Comparison of ENCODE assay signal across 1 cellular context in the genomic region with DNA sequence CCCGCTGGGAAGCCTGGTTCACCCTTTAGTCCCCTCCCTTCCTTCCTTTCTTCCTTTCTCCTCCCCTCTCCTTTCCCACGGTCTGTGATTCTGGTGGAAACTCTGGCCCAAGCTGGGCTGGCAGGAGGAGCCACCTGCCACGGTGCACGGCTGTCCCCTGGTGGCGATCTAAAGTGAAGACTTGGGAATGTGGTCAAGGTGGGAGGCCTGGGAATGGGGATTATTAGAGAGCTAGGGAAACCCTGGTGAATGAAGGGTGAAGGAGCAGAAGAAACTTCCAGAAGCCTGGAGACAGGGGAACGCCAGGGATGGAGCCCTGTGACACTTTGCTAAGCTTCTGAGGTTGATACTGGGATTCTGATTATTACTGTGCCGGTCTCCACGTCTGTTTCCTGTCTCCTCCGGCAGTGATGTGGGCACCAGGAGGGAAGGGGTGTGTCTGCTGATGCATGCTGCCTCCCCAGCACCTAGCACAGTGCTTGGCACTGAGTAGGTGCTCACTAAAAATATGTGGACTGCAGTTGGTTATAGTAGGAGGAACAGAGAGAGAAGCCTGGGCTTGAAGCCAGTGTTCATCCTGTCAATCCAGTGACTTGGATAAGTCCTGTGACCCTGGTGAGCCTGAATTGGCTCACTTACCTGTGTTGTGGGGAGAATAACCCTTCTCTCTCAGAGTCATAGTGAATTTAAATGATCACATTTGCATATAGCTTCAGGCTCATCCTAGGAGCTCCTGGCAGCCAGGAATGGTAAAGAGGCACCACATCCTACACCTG.
TF ChIP-seq lines count a peak whose summit lies in the region.

No MANE protein-coding gene starts in this region.

TF ChIP-seq in HepG2, 621 proteins besides CTCF, POLR2A, EP300 and RAD21 (continued from another document and continues in another):
- TF ChIP-seq HOMEZ (CRISPR knock-in tag; IDR thresholded peaks at IDR 0.05; ENCODE audit: low read depth) (0 out of 2 replicates have a peak, but pooled peaks have one; percentile 16), AHDC1 (CRISPR knock-in tag; IDR thresholded peaks at IDR 0.05; ENCODE audit: borderline replicate concordance) (no peak), PLRG1 (conservative IDR thresholded peaks at IDR 0.05) (no peak), E2F1 (CRISPR knock-in tag; IDR thresholded peaks at IDR 0.05) (no peak), ZKSCAN8 (CRISPR knock-in tag; IDR thresholded peaks at IDR 0.05; ENCODE audit: borderline replicate concordance) (peak; percentile 61; the same call in 1 of the 2 replicates), FOXO1 (CRISPR knock-in tag; IDR thresholded peaks at IDR 0.05) (peak; percentile 42; the same call in 1 of the 2 replicates), GATAD2A (CRISPR knock-in tag; IDR thresholded peaks at IDR 0.05) (peak; percentile 70; the same call in 1 of the 2 replicates), SNAPC2 (CRISPR knock-in tag; IDR thresholded peaks at IDR 0.05) (0 out of 2 replicates have a peak, but pooled peaks have one; percentile 29), SYNCRIP (IDR thresholded peaks at IDR 0.05; ENCODE audit: insufficient read depth, low read depth, low read length) (no peak), IRX3 (CRISPR knock-in tag; IDR thresholded peaks at IDR 0.05; ENCODE audit: borderline replicate concordance, low read depth) (peak; percentile 41; the same call in 1 of the 2 replicates), TBX3 (IDR thresholded peaks at IDR 0.05; ENCODE audit: borderline replicate concordance) (no peak), KLF6 (CRISPR knock-in tag; IDR thresholded peaks at IDR 0.05) (peak; percentile 64; the same call in 1 of the 2 replicates), ZSCAN31 (CRISPR knock-in tag; IDR thresholded peaks at IDR 0.05; ENCODE audit: low read depth) (peak; percentile 73; the same call in 1 of the 2 replicates), JDP2 (CRISPR knock-in tag; IDR thresholded peaks at IDR 0.05; ENCODE audit: borderline replicate concordance) (no peak), HMGXB4 (CRISPR knock-in tag; IDR thresholded peaks at IDR 0.05; ENCODE audit: borderline replicate concordance in 1 of 2, low read depth in 1 of 2) (peak; percentile 70 to 80; a peak in 3 of 4 replicates), MIXL1 (CRISPR knock-in tag; IDR thresholded peaks at IDR 0.05) (peak; percentile 78), MEF2D (CRISPR knock-in tag; IDR thresholded peaks at IDR 0.05) (no peak), SP4 (CRISPR knock-in tag; IDR thresholded peaks at IDR 0.05) (no peak; the same call in 1 of the 2 replicates), GATAD1 (CRISPR knock-in tag; IDR thresholded peaks at IDR 0.05) (peak; percentile 64; the same call in 1 of the 2 replicates), NONO (IDR thresholded peaks at IDR 0.05) (no peak), NONO (CRISPR knock-in tag; conservative IDR thresholded peaks at IDR 0.05) (peak; percentile 52; the same call in 1 of the 2 replicates), CBFB (CRISPR knock-in tag; IDR thresholded peaks at IDR 0.05) (0 out of 2 replicates have a peak, but pooled peaks have one; percentile 34), RXRB (CRISPR knock-in tag; IDR thresholded peaks at IDR 0.05; ENCODE audit: borderline replicate concordance) (peak; percentile 58; the same call in 1 of the 2 replicates), ZNF768 (CRISPR knock-in tag; IDR thresholded peaks at IDR 0.05) (peak; percentile 38; the same call in 1 of the 2 replicates), RORA (CRISPR knock-in tag; IDR thresholded peaks at IDR 0.05) (no peak), MAZ (IDR thresholded peaks at IDR 0.05; ENCODE audit: borderline replicate concordance, low read depth, low read length) (no peak), MAZ (CRISPR knock-in tag; IDR thresholded peaks at IDR 0.05; ENCODE audit: low read depth) (peak; percentile 43; the same call in 1 of the 2 replicates), TFDP2 (CRISPR knock-in tag; IDR thresholded peaks at IDR 0.05) (0 out of 2 replicates have a peak, but pooled peaks have one; percentile 15), ZEB1 (IDR thresholded peaks at IDR 0.05; ENCODE audit: insufficient replicate concordance, low read depth) (no peak), SRY (CRISPR knock-in tag; IDR thresholded peaks at IDR 0.05) (no peak), ZNF605 (CRISPR knock-in tag; IDR thresholded peaks at IDR 0.05) (0 out of 2 replicates have a peak, but pooled peaks have one; percentile 19), LRRFIP1 (CRISPR knock-in tag; conservative IDR thresholded peaks at IDR 0.05) (no peak), SIX4 (CRISPR knock-in tag; IDR thresholded peaks at IDR 0.05) (0 out of 2 replicates have a peak, but pooled peaks have one; percentile 33), ZKSCAN5 (CRISPR knock-in tag; IDR thresholded peaks at IDR 0.05) (no peak)
- TF ChIP-seq, protein P1, sequence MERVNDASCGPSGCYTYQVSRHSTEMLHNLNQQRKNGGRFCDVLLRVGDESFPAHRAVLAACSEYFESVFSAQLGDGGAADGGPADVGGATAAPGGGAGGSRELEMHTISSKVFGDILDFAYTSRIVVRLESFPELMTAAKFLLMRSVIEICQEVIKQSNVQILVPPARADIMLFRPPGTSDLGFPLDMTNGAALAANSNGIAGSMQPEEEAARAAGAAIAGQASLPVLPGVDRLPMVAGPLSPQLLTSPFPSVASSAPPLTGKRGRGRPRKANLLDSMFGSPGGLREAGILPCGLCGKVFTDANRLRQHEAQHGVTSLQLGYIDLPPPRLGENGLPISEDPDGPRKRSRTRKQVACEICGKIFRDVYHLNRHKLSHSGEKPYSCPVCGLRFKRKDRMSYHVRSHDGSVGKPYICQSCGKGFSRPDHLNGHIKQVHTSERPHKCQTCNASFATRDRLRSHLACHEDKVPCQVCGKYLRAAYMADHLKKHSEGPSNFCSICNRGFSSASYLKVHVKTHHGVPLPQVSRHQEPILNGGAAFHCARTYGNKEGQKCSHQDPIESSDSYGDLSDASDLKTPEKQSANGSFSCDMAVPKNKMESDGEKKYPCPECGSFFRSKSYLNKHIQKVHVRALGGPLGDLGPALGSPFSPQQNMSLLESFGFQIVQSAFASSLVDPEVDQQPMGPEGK (CRISPR knock-in tag; IDR thresholded peaks at IDR 0.05), result no peak
- TF ChIP-seq, protein P2, sequence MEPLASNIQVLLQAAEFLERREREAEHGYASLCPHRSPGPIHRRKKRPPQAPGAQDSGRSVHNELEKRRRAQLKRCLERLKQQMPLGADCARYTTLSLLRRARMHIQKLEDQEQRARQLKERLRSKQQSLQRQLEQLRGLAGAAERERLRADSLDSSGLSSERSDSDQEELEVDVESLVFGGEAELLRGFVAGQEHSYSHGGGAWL (CRISPR knock-in tag; IDR thresholded peaks at IDR 0.05), result 0 out of 2 replicates have a peak, but pooled peaks have one; percentile 34
- TF ChIP-seq, protein P3, sequence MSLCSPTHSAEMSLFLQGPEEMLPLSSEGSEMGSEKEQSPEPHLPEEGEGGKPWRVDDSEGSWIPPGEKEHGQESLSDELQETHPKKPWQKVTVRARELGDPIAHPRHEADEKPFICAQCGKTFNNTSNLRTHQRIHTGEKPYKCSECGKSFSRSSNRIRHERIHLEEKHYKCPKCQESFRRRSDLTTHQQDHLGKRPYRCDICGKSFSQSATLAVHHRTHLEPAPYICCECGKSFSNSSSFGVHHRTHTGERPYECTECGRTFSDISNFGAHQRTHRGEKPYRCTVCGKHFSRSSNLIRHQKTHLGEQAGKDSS (CRISPR knock-in tag; IDR thresholded peaks at IDR 0.05; ENCODE audit: borderline replicate concordance, low read depth), result peak; percentile 62; the same call in 1 of the 2 replicates
